ENCODE assay signal across 16 cellular contexts in the genomic region with DNA sequence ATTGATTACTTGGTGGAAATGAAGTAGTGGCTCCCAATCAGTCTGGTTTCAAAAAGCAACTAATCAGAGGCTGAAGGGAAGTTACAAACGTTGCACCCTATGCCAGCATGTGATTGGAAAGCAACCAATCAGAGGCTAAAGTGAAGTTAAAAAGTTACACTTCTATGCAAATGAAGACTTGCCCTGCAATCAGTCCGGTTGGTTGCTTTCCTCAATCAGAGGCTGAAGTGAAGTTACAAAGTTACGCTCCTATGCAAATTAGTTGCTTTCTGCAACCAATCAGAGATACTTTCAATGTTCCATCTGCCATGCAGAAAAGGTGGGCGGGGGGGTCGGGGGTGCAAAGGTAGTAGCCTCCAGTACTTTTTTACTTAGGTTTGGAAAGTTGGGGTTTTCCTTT.
DNase-seq lines count a peak whose midpoint lies in the region; ATAC-seq and TF ChIP-seq lines count a peak whose summit lies in the region.
"Had no signal": no experiment of that assay in that cellular context is flagged by ENCODE, and none has a peak within 500 bp of the region (broad histone marks: within the 10 kb centered on the region; RNA-seq: fewer than 3 reads in every experiment).

No MANE protein-coding gene starts in this region.

- DNase-seq in Caki2 (ENCODE audit: low read depth) (peak; percentile 83), MM.1S (peak; percentile 6), RPMI7951 (ENCODE audit: low read depth) (peak; percentile 9), H9 (no peak), left lobe of liver (ENCODE audit: low spot score) (no peak)
- DNase-seq in activated effector memory CD4-positive, alpha-beta T cell treated with Interleukin-2 at 50 U/mL for 16 hours: no peak
- DNase-seq: AML-193; Caco-2; CD4-positive, alpha-beta T cell; DMS153; DMS79; GDM1 had no signal

- H2BK15ac ChIP-seq in H9 (ENCODE audit: low read depth, low read length): no peak overlapping the region

- H3F3A ChIP-seq in MM.1S (ENCODE audit: insufficient read depth, low read length): no peaks in the 10 kb centered on the region

- no peak overlapping the region for H2AK5ac ChIP-seq in H9 (ENCODE audit: insufficient read length, low read length)

- H3K4me2 ChIP-seq in MM.1S (ENCODE audit: low read depth, low read length): no peak overlapping the region; the same call in 1 of the 2 replicates
- H3K4me2 ChIP-seq in H9 (ENCODE audit: insufficient read depth, insufficient read length, low read length): no peak overlapping the region
- H3K4me2 ChIP-seq: GM23338 had no signal

- peaks cover 2 to 3% of the 10 kb centered on the region in 2 experiments; a peak in 3 of 5 replicates for H3K9me3 Mint-ChIP-seq in H9

- no peak overlapping the region for H3K4ac ChIP-seq in H9 (ENCODE audit: low read depth, low read length)

- no peaks in the 10 kb centered on the region for H4K20me1 ChIP-seq in MM.1S (ENCODE audit: insufficient read depth, low read length)
- H4K20me1 ChIP-seq in H9 (ENCODE audit: control insufficient read depth, insufficient read depth, insufficient read length): no peaks in the 10 kb centered on the region

- no peak for ATAC-seq in left lobe of liver
- ATAC-seq: GM23338 had no signal

- no peaks in the 10 kb centered on the region for H3K4me1 ChIP-seq in MM.1S (ENCODE audit: low read length)
- H3K4me1 ChIP-seq in H9 (ENCODE audit: insufficient read depth, low read length): no peaks in the 10 kb centered on the region
- H3K4me1 ChIP-seq: Caco-2, HAP-1 had no signal

- H3T11ph ChIP-seq in H9 (ENCODE audit: low read length): no peak overlapping the region

- no peak overlapping the region for H3K18ac ChIP-seq in H9 (ENCODE audit: insufficient read length, low read depth, low read length)

- no peak overlapping the region for H3K27ac Mint-ChIP-seq in H9
- H3K27ac Mint-ChIP-seq: CD4-positive, alpha-beta T cell; GM23338 had no signal

- H3K23ac ChIP-seq in H9 (ENCODE audit: insufficient read length, low read depth, low read length): no peak overlapping the region

- WGBS in H9 (ENCODE audit: extremely low coverage, insufficient read length, low lambda C conversion rate): no CpG with 5 or more reads among the region's 5 CpGs

- H3K36me3 Mint-ChIP-seq in H9 (ENCODE audit: insufficient read depth in 1 of 3, low read depth in 3 of 3): no peaks in the 10 kb centered on the region; a peak in 1 of 7 replicates

- no peaks in the 10 kb centered on the region for H3K9me3 ChIP-seq in MM.1S (replicated peaks; ENCODE audit: insufficient read depth, low read length)
- H3K9me3 ChIP-seq in H9 (ENCODE audit: control insufficient read depth, low read depth, low read length): no peaks in the 10 kb centered on the region
- H3K9me3 ChIP-seq: HAP-1 had no signal

- TF ChIP-seq CTCF in MM.1S (IDR thresholded peaks at IDR 0.05; ENCODE audit: low read length) (no peak), H9 (conservative IDR thresholded peaks at IDR 0.05) (no peak)

- H3K27ac ChIP-seq in MM.1S (ENCODE audit: low read length) (no peak overlapping the region), H9 (ENCODE audit: insufficient read length, low read depth, low read length) (no peak overlapping the region)
- H3K27ac ChIP-seq: C4-2B, HL-60 had no signal

- H2BK120ac ChIP-seq in H9 (ENCODE audit: low read depth, low read length, poor library complexity, severe bottlenecking): no peak overlapping the region

- H3K79me1 ChIP-seq in H9 (ENCODE audit: insufficient read depth, low read depth, low read length, poor library complexity, severe bottlenecking): no peaks in the 10 kb centered on the region

- no peaks in the 10 kb centered on the region for H3K36me3 ChIP-seq in MM.1S (replicated peaks; ENCODE audit: insufficient read depth, low read length)
- H3K36me3 ChIP-seq: HAP-1 had no signal

- 0 out of 4 replicates have a peak, but pooled peaks cover 0 to 3% of the 10 kb centered on the region in 2 experiments for H3K4me1 Mint-ChIP-seq in H9
- H3K4me1 Mint-ChIP-seq: GM23338 had no signal

- H3K4me3 Mint-ChIP-seq in H9: no peak overlapping the region
- H3K4me3 Mint-ChIP-seq: CD4-positive, alpha-beta T cell; GM23338 had no signal

- H3K23me2 ChIP-seq in H9 (ENCODE audit: insufficient read length, low read depth, low read length, poor library complexity, severe bottlenecking): no peaks in the 10 kb centered on the region

- H3K56ac ChIP-seq in H9 (ENCODE audit: insufficient read length, low read depth, low read length): no peak overlapping the region

- H3K9ac ChIP-seq in MM.1S (ENCODE audit: low read length): no peak overlapping the region
- no peak overlapping the region for H3K9ac ChIP-seq in H9 (ENCODE audit: extremely low read depth, insufficient read length, low read length)

- H3K27me3 Mint-ChIP-seq in H9 (ENCODE audit: low read depth): no peaks in the 10 kb centered on the region; the same call in 1 of the 2 replicates
- H3K27me3 Mint-ChIP-seq: CD4-positive, alpha-beta T cell had no signal

- H3K14ac ChIP-seq in H9 (ENCODE audit: insufficient read depth, low read length): no peak overlapping the region

- in situ Hi-C loops in Caki2 (cut with HindIII; ENCODE audit: low pct_unique_long_range_greater_than_20kb, low sequenced_read_pairs): no loop called here

- H3K4me3 ChIP-seq in MM.1S (ENCODE audit: low read length): no peak overlapping the region
- H3K4me3 ChIP-seq: GM23338, HAP-1 had no signal

- H4K8ac ChIP-seq in H9 (replicated peaks; ENCODE audit: insufficient read length, low read depth, low read length): no peak overlapping the region

- H3K9me2 ChIP-seq in MM.1S (replicated peaks; ENCODE audit: insufficient read depth, low read length): no peaks in the 10 kb centered on the region

- no peak overlapping the region for H2AFZ ChIP-seq in MM.1S (ENCODE audit: low read length)
- no peak overlapping the region for H2AFZ ChIP-seq in H9 (ENCODE audit: low read length)
- H2AFZ ChIP-seq: GM23338 had no signal

- H2BK12ac ChIP-seq in H9 (ENCODE audit: insufficient read length, low read depth, low read length): no peak overlapping the region

- no peaks in the 10 kb centered on the region for H3K27me3 ChIP-seq in MM.1S (replicated peaks; ENCODE audit: insufficient read depth, low read length)
- H3K27me3 ChIP-seq in H9 (ENCODE audit: insufficient read depth, low read length): no peaks in the 10 kb centered on the region

- no peak overlapping the region for H4K5ac ChIP-seq in H9 (ENCODE audit: insufficient read length, low read depth, low read length)

- no peak overlapping the region for H2BK5ac ChIP-seq in H9 (ENCODE audit: insufficient read length, low read length)

- H2BK20ac ChIP-seq in H9 (ENCODE audit: low read depth, low read length, poor library complexity, severe bottlenecking): no peak overlapping the region

- H3K79me2 ChIP-seq in MM.1S (ENCODE audit: low read length) (no peaks in the 10 kb centered on the region), H9 (ENCODE audit: insufficient read depth, low read length) (no peaks in the 10 kb centered on the region)

- no peak overlapping the region for H4K91ac ChIP-seq in H9 (ENCODE audit: insufficient read length, low read depth, low read length)

Comparison
In these comparisons a context has a peak if more than half of its experiments do, and no peak if none do; other contexts are left out.
1. DNase-seq: peak in Caki2 (single experiment), MM.1S (single experiment) and RPMI7951 (single experiment); none in H9 (single experiment), activated effector memory CD4-positive, alpha-beta T cell treated with Interleukin-2 at 50 U/mL for 16 hours (single experiment) and left lobe of liver (single experiment).